Comparison of ENCODE assay signal across 1 cellular context in the genomic region with DNA sequence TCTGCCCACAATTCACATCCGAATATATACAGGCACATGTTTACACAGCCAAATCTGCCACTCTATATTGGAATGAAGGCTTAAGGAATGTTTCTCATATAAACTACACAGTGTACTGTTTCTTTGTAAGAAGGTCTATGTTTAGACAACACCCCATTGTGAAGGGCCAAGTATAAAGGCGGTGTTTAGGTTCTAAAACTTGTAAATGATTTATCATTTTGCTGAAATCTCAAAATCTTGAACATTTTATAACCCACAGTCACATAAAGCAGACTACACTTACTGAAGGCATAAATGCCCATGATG.
TF ChIP-seq lines count a peak whose summit lies in the region.

No MANE protein-coding gene starts in this region.

TF ChIP-seq in HEK293, 187 proteins besides CTCF, POLR2A, EP300 and RAD21 (continued from another document):
- TF ChIP-seq ZFHX2 (tag by site-specific recombination; conservative IDR thresholded peaks at IDR 0.05) (no peak), ZNF140 (tag by site-specific recombination; IDR thresholded peaks at IDR 0.05) (no peak), KLF7 (tag by site-specific recombination; IDR thresholded peaks at IDR 0.05; ENCODE audit: borderline replicate concordance) (no peak), YY2 (tag by site-specific recombination; IDR thresholded peaks at IDR 0.05) (no peak), ZNF473 (tag by site-specific recombination; IDR thresholded peaks at IDR 0.05) (no peak), ZBTB1 (tag by site-specific recombination; IDR thresholded peaks at IDR 0.05) (no peak), BCL6B (tag by site-specific recombination; IDR thresholded peaks at IDR 0.05) (no peak), TCF7L2 (IDR thresholded peaks at IDR 0.05; ENCODE audit: borderline replicate concordance, low read depth, low read length) (peak; percentile 42; the same call in 1 of the 2 replicates), ZSCAN30 (tag by site-specific recombination; IDR thresholded peaks at IDR 0.05) (peak; percentile 47), TSHZ1 (tag by site-specific recombination; IDR thresholded peaks at IDR 0.05; ENCODE audit: borderline replicate concordance) (no peak), SALL2 (tag by site-specific recombination; IDR thresholded peaks at IDR 0.05; ENCODE audit: borderline replicate concordance) (no peak), GLI2 (tag by site-specific recombination; IDR thresholded peaks at IDR 0.05; ENCODE audit: borderline replicate concordance, low read depth) (peak; percentile 68; the same call in 1 of the 2 replicates), ZNF26 (tag by site-specific recombination; IDR thresholded peaks at IDR 0.05) (no peak), ZNF423 (tag by site-specific recombination; IDR thresholded peaks at IDR 0.05) (no peak), ZBTB20 (tag by site-specific recombination; IDR thresholded peaks at IDR 0.05) (no peak)
- TF ChIP-seq, protein P1, sequence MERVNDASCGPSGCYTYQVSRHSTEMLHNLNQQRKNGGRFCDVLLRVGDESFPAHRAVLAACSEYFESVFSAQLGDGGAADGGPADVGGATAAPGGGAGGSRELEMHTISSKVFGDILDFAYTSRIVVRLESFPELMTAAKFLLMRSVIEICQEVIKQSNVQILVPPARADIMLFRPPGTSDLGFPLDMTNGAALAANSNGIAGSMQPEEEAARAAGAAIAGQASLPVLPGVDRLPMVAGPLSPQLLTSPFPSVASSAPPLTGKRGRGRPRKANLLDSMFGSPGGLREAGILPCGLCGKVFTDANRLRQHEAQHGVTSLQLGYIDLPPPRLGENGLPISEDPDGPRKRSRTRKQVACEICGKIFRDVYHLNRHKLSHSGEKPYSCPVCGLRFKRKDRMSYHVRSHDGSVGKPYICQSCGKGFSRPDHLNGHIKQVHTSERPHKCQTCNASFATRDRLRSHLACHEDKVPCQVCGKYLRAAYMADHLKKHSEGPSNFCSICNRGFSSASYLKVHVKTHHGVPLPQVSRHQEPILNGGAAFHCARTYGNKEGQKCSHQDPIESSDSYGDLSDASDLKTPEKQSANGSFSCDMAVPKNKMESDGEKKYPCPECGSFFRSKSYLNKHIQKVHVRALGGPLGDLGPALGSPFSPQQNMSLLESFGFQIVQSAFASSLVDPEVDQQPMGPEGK (tag by site-specific recombination; IDR thresholded peaks at IDR 0.05) = no peak
- TF ChIP-seq, protein P2, sequence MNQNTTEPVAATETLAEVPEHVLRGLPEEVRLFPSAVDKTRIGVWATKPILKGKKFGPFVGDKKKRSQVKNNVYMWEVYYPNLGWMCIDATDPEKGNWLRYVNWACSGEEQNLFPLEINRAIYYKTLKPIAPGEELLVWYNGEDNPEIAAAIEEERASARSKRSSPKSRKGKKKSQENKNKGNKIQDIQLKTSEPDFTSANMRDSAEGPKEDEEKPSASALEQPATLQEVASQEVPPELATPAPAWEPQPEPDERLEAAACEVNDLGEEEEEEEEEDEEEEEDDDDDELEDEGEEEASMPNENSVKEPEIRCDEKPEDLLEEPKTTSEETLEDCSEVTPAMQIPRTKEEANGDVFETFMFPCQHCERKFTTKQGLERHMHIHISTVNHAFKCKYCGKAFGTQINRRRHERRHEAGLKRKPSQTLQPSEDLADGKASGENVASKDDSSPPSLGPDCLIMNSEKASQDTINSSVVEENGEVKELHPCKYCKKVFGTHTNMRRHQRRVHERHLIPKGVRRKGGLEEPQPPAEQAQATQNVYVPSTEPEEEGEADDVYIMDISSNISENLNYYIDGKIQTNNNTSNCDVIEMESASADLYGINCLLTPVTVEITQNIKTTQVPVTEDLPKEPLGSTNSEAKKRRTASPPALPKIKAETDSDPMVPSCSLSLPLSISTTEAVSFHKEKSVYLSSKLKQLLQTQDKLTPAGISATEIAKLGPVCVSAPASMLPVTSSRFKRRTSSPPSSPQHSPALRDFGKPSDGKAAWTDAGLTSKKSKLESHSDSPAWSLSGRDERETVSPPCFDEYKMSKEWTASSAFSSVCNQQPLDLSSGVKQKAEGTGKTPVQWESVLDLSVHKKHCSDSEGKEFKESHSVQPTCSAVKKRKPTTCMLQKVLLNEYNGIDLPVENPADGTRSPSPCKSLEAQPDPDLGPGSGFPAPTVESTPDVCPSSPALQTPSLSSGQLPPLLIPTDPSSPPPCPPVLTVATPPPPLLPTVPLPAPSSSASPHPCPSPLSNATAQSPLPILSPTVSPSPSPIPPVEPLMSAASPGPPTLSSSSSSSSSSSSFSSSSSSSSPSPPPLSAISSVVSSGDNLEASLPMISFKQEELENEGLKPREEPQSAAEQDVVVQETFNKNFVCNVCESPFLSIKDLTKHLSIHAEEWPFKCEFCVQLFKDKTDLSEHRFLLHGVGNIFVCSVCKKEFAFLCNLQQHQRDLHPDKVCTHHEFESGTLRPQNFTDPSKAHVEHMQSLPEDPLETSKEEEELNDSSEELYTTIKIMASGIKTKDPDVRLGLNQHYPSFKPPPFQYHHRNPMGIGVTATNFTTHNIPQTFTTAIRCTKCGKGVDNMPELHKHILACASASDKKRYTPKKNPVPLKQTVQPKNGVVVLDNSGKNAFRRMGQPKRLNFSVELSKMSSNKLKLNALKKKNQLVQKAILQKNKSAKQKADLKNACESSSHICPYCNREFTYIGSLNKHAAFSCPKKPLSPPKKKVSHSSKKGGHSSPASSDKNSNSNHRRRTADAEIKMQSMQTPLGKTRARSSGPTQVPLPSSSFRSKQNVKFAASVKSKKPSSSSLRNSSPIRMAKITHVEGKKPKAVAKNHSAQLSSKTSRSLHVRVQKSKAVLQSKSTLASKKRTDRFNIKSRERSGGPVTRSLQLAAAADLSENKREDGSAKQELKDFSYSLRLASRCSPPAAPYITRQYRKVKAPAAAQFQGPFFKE (tag by site-specific recombination; IDR thresholded peaks at IDR 0.05; ENCODE audit: borderline replicate concordance) = no peak
- TF ChIP-seq, protein P3, sequence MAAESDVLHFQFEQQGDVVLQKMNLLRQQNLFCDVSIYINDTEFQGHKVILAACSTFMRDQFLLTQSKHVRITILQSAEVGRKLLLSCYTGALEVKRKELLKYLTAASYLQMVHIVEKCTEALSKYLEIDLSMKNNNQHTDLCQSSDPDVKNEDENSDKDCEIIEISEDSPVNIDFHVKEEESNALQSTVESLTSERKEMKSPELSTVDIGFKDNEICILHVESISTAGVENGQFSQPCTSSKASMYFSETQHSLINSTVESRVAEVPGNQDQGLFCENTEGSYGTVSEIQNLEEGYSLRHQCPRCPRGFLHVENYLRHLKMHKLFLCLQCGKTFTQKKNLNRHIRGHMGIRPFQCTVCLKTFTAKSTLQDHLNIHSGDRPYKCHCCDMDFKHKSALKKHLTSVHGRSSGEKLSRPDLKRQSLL (tag by site-specific recombination; IDR thresholded peaks at IDR 0.05) = no peak
- TF ChIP-seq, protein P4, sequence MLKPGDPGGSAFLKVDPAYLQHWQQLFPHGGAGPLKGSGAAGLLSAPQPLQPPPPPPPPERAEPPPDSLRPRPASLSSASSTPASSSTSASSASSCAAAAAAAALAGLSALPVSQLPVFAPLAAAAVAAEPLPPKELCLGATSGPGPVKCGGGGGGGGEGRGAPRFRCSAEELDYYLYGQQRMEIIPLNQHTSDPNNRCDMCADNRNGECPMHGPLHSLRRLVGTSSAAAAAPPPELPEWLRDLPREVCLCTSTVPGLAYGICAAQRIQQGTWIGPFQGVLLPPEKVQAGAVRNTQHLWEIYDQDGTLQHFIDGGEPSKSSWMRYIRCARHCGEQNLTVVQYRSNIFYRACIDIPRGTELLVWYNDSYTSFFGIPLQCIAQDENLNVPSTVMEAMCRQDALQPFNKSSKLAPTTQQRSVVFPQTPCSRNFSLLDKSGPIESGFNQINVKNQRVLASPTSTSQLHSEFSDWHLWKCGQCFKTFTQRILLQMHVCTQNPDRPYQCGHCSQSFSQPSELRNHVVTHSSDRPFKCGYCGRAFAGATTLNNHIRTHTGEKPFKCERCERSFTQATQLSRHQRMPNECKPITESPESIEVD (tag by site-specific recombination; IDR thresholded peaks at IDR 0.05) = peak; percentile 82
